In genomic region chr13:46150134-46150693, GRCh38 we compare ENCODE assay signal across 24 cellular contexts. TPM values are rescaled to one million over a fixed set of nuclear protein-coding genes. Genes with fewer than 3 reads are reported as not detected.
DNase-seq lines count a peak whose midpoint lies in the region; ATAC-seq and TF ChIP-seq lines count a peak whose summit lies in the region.
"Had no signal": no experiment of that assay in that cellular context is flagged by ENCODE, and none has a peak within 500 bp of the region (broad histone marks: within the 10 kb centered on the region; RNA-seq: fewer than 3 reads in every experiment).

No MANE protein-coding gene starts in this region.

- CTCF ChIA-PET in HEK293 (lab: Yijun Ruan, JAX): interaction anchor here (0.6 to 2.8 kb wide), 2 partner anchors 10 to 139 kb away, joined by 3 to 7 read pairs; no protein-coding TSS in a partner anchor

- no peak overlapping the region for H3K4me3 ChIP-seq in HEK293 (ENCODE audit: low read depth, low read length)
- H3K4me3 ChIP-seq: esophagus squamous epithelium, lung, PC-9, SJCRH30, tibial nerve had no signal

- H3K27me3 Mint-ChIP-seq in T-helper 1 cell treated with Interleukin-12 subunit alpha and Interleukin-12 subunit beta and Interleukin-4 antibody, amounts not matched to agents 30 μg/mL and 1 μg/mL, for 36 hours (ENCODE audit: low read depth): no peaks in the 10 kb centered on the region
- no peaks in the 10 kb centered on the region for H3K27me3 Mint-ChIP-seq in activated T-helper 1 cell treated with anti-CD3 and anti-CD28 coated beads, Interleukin-12 subunit alpha, Interleukin-12 subunit beta, Interleukin-2, Interleukin-4 antibody, amounts not matched to agents 30 ng/mL and 10 ng/mL and 1 ng/mL, durations not matched to agents 14 hours and 24 hours and 36 hours (ENCODE audit: insufficient read depth)
- no peaks in the 10 kb centered on the region for H3K27me3 Mint-ChIP-seq in naive thymus-derived CD8-positive, alpha-beta T cell
- no peaks in the 10 kb centered on the region for H3K27me3 Mint-ChIP-seq in glutamatergic neuron (ENCODE audit: unreplicated experiment)

- peaks cover 25% of the 10 kb centered on the region for H3K4me1 Mint-ChIP-seq in T-helper 1 cell treated with Interleukin-12 subunit alpha and Interleukin-12 subunit beta and Interleukin-4 antibody, amounts not matched to agents 30 μg/mL and 1 μg/mL, for 36 hours (ENCODE audit: low read depth)
- H3K4me1 Mint-ChIP-seq in activated T-helper 1 cell treated with anti-CD3 and anti-CD28 coated beads, Interleukin-12 subunit alpha, Interleukin-12 subunit beta, Interleukin-2, Interleukin-4 antibody, amounts not matched to agents 30 ng/mL and 10 ng/mL and 1 ng/mL, durations not matched to agents 14 hours and 24 hours and 36 hours (ENCODE audit: low read depth): peaks cover 46% of the 10 kb centered on the region
- peaks cover 19 to 42% (median 26%) of the 10 kb centered on the region in 4 donors for H3K4me1 Mint-ChIP-seq in naive thymus-derived CD8-positive, alpha-beta T cell
- peaks cover 7% of the 10 kb centered on the region for H3K4me1 Mint-ChIP-seq in glutamatergic neuron (ENCODE audit: low read depth, unreplicated experiment)

- H3K9me3 ChIP-seq in HEK293 (ENCODE audit: control insufficient read depth, insufficient read depth, low read depth, low read length): no peaks in the 10 kb centered on the region
- H3K9me3 ChIP-seq: esophagus squamous epithelium, SJCRH30, tibial nerve had no signal

- H3K4me1 ChIP-seq in HEK293 (ENCODE audit: control insufficient read depth, insufficient read depth, low read length): no peaks in the 10 kb centered on the region
- H3K4me1 ChIP-seq: esophagus squamous epithelium, SJCRH30 had no signal

- no peak for DNase-seq in T-helper 1 cell
- no peak for DNase-seq in activated T-helper 1 cell treated with anti-CD3 and anti-CD28 coated beads, Interleukin-12 subunit alpha, Interleukin-12 subunit beta, Interleukin-2, Interleukin-4 antibody, amounts not matched to agents 30 ng/mL and 10 ng/mL and 1 ng/mL, durations not matched to agents 14 hours and 24 hours and 36 hours (ENCODE audit: low spot score)
- no peak for DNase-seq in naive thymus-derived CD8-positive, alpha-beta T cell
- DNase-seq in glutamatergic neuron: no peak
- DNase-seq in DMS53 treated with DMSO at 0.1 percent for 48 hours (lab: John Stamatoyannopoulos, UW; ENCODE audit: unreplicated experiment): no peak
- DNase-seq: esophagus squamous epithelium, head of caudate nucleus, NCI-H1092, NCI-H2107, NCI-H526 treated with DMSO at 0.1 percent for 48 hours, nephron progenitor cell, PC-9, SJCRH30 had no signal

- ATAC-seq in naive thymus-derived CD8-positive, alpha-beta T cell: no peak
- ATAC-seq in GM18502 (IDR thresholded peaks at IDR 0.05; ENCODE audit: poor library complexity, unreplicated experiment): no peak
- ATAC-seq: HCT116 had no signal

- POLR2A ChIA-PET in HEK293 (lab: Yijun Ruan, JAX): no interaction called here
- POLR2A ChIA-PET in naive thymus-derived CD8-positive, alpha-beta T cell (lab: Charles Lee): interaction anchor here (0.6 to 1.2 kb wide), 2 partner anchors 170 to 172 kb away, joined by 3 to 7 read pairs; no protein-coding TSS in a partner anchor

- H3K36me3 Mint-ChIP-seq in T-helper 1 cell treated with Interleukin-12 subunit alpha and Interleukin-12 subunit beta and Interleukin-4 antibody, amounts not matched to agents 30 μg/mL and 1 μg/mL, for 36 hours (ENCODE audit: low read depth): peaks cover 72% of the 10 kb centered on the region
- H3K36me3 Mint-ChIP-seq in activated T-helper 1 cell treated with anti-CD3 and anti-CD28 coated beads, Interleukin-12 subunit alpha, Interleukin-12 subunit beta, Interleukin-2, Interleukin-4 antibody, amounts not matched to agents 30 ng/mL and 10 ng/mL and 1 ng/mL, durations not matched to agents 14 hours and 24 hours and 36 hours (ENCODE audit: low read depth): peaks cover 67% of the 10 kb centered on the region
- H3K36me3 Mint-ChIP-seq in naive thymus-derived CD8-positive, alpha-beta T cell: peaks cover 13 to 93% (median 29%) of the 10 kb centered on the region in 3 donors
- H3K36me3 Mint-ChIP-seq in glutamatergic neuron (ENCODE audit: unreplicated experiment): no peaks in the 10 kb centered on the region

- intact Hi-C loops in activated T-helper 1 cell treated with anti-CD3 and anti-CD28 coated beads, Interleukin-12 subunit alpha, Interleukin-12 subunit beta, Interleukin-2, Interleukin-4 antibody, amounts not matched to agents 30 ng/mL and 10 ng/mL and 1 ng/mL, durations not matched to agents 14 hours and 24 hours and 36 hours (cut with micrococcal nuclease): loop anchor here (1.0 kb wide), 1 partner anchor 9 kb away; no protein-coding TSS in a partner anchor

- TF ChIP-seq CTCF in HEK293 (tag by site-specific recombination; IDR thresholded peaks at IDR 0.05) (no peak), glutamatergic neuron (IDR thresholded peaks at IDR 0.05; ENCODE audit: partially characterized antibody, unreplicated experiment) (no peak)

- H3K9me3 Mint-ChIP-seq in T-helper 1 cell treated with Interleukin-12 subunit alpha and Interleukin-12 subunit beta and Interleukin-4 antibody, amounts not matched to agents 30 μg/mL and 1 μg/mL, for 36 hours: no peaks in the 10 kb centered on the region
- no peaks in the 10 kb centered on the region for H3K9me3 Mint-ChIP-seq in activated T-helper 1 cell treated with anti-CD3 and anti-CD28 coated beads, Interleukin-12 subunit alpha, Interleukin-12 subunit beta, Interleukin-2, Interleukin-4 antibody, amounts not matched to agents 30 ng/mL and 10 ng/mL and 1 ng/mL, durations not matched to agents 14 hours and 24 hours and 36 hours
- no peaks in the 10 kb centered on the region for H3K9me3 Mint-ChIP-seq in naive thymus-derived CD8-positive, alpha-beta T cell
- no peaks in the 10 kb centered on the region for H3K9me3 Mint-ChIP-seq in glutamatergic neuron (ENCODE audit: unreplicated experiment)
- H3K9me3 Mint-ChIP-seq: nephron progenitor cell had no signal

- H3K36me3 ChIP-seq in HEK293 (ENCODE audit: control insufficient read depth in 2 of 2, insufficient read depth in 1 of 2, low read length in 2 of 2): peaks cover 0 to 82% of the 10 kb centered on the region in 2 experiments
- H3K36me3 ChIP-seq: esophagus squamous epithelium, SJCRH30 had no signal

- H3K27ac Mint-ChIP-seq in T-helper 1 cell treated with Interleukin-12 subunit alpha and Interleukin-12 subunit beta and Interleukin-4 antibody, amounts not matched to agents 30 μg/mL and 1 μg/mL, for 36 hours: peak overlapping the region; percentile 12
- H3K27ac Mint-ChIP-seq in activated T-helper 1 cell treated with anti-CD3 and anti-CD28 coated beads, Interleukin-12 subunit alpha, Interleukin-12 subunit beta, Interleukin-2, Interleukin-4 antibody, amounts not matched to agents 30 ng/mL and 10 ng/mL and 1 ng/mL, durations not matched to agents 14 hours and 24 hours and 36 hours: peak overlapping the region; percentile 83
- peak overlapping the region; percentile 70 to 94 (median 90) for H3K27ac Mint-ChIP-seq in naive thymus-derived CD8-positive, alpha-beta T cell
- H3K27ac Mint-ChIP-seq in glutamatergic neuron (ENCODE audit: unreplicated experiment): no peak overlapping the region
- H3K27ac Mint-ChIP-seq: nephron progenitor cell had no signal

- H3K27ac ChIP-seq in HEK293 (ENCODE audit: extremely low read depth, low read depth, low read length): no peak overlapping the region
- H3K27ac ChIP-seq: esophagus squamous epithelium, PC-9, SJCRH30, tibial nerve had no signal

- no peak overlapping the region for H3K4me3 Mint-ChIP-seq in T-helper 1 cell treated with Interleukin-12 subunit alpha and Interleukin-12 subunit beta and Interleukin-4 antibody, amounts not matched to agents 30 μg/mL and 1 μg/mL, for 36 hours
- no peak overlapping the region for H3K4me3 Mint-ChIP-seq in activated T-helper 1 cell treated with anti-CD3 and anti-CD28 coated beads, Interleukin-12 subunit alpha, Interleukin-12 subunit beta, Interleukin-2, Interleukin-4 antibody, amounts not matched to agents 30 ng/mL and 10 ng/mL and 1 ng/mL, durations not matched to agents 14 hours and 24 hours and 36 hours
- H3K4me3 Mint-ChIP-seq in naive thymus-derived CD8-positive, alpha-beta T cell: no peak overlapping the region
- no peak overlapping the region for H3K4me3 Mint-ChIP-seq in glutamatergic neuron (ENCODE audit: unreplicated experiment)
- H3K4me3 Mint-ChIP-seq: nephron progenitor cell had no signal

TF ChIP-seq in HEK293, 187 proteins besides CTCF, POLR2A, EP300 and RAD21:
- TF ChIP-seq PRDM1 (tag by site-specific recombination; IDR thresholded peaks at IDR 0.05) (peak; percentile 95), ZNF501 (tag by site-specific recombination; IDR thresholded peaks at IDR 0.05) (no peak)

RNA-seq across cellular contexts. Expression of gene LCP1, which starts 31.8 kb away (rescaled TPM):
- 758 and 774 TPM in 2 replicates for total RNA-seq in activated T-helper 1 cell treated with anti-CD3 and anti-CD28 coated beads, Interleukin-12 subunit alpha, Interleukin-12 subunit beta, Interleukin-2, Interleukin-4 antibody, amounts not matched to agents 30 ng/mL and 10 ng/mL and 1 ng/mL, durations not matched to agents 14 hours and 24 hours and 36 hours
- 100 to 1,000 TPM; 391 to 409 TPM for total RNA-seq in naive thymus-derived CD8-positive, alpha-beta T cell
- 1,000 to 10,000 TPM in 1 of 3 donors, 100 to 1,000 TPM in 2; 834 to 1,034 (median 852) TPM for polyA plus RNA-seq in naive thymus-derived CD8-positive, alpha-beta T cell
- 0.71 TPM for total RNA-seq in glutamatergic neuron (ENCODE audit: unreplicated experiment)
- total RNA-seq: HT-29, SJCRH30 had no signal

RNA-seq across cellular contexts. Expression of gene CPB2, which starts 45.4 kb away (rescaled TPM):
- not detected in 2 replicates for total RNA-seq in activated T-helper 1 cell treated with anti-CD3 and anti-CD28 coated beads, Interleukin-12 subunit alpha, Interleukin-12 subunit beta, Interleukin-2, Interleukin-4 antibody, amounts not matched to agents 30 ng/mL and 10 ng/mL and 1 ng/mL, durations not matched to agents 14 hours and 24 hours and 36 hours
- not detected for total RNA-seq in naive thymus-derived CD8-positive, alpha-beta T cell
- under 1 TPM in 1 of 3 donors, not detected in 2; 0.12 TPM for polyA plus RNA-seq in naive thymus-derived CD8-positive, alpha-beta T cell
- not detected for total RNA-seq in glutamatergic neuron (ENCODE audit: unreplicated experiment)
- total RNA-seq: A172; activated CD8-positive, alpha-beta memory T cell treated with anti-CD3 and anti-CD28 coated beads for 36 hours; Daoy; esophagus squamous epithelium; HT-29; PC-9; pulmonary artery endothelial cell; SJCRH30; tibial nerve had no signal

Comparison
In these comparisons a context has a peak if more than half of its experiments do, and no peak if none do; other contexts are left out.
1. RNA of gene LCP1, which starts 31.8 kb away (total RNA-seq): 758 to 774 TPM in activated T-helper 1 cell treated with anti-CD3 and anti-CD28 coated beads, Interleukin-12 subunit alpha, Interleukin-12 subunit beta, Interleukin-2, Interleukin-4 antibody, amounts not matched to agents 30 ng/mL and 10 ng/mL and 1 ng/mL, durations not matched to agents 14 hours and 24 hours and 36 hours and 391 to 409 TPM in naive thymus-derived CD8-positive, alpha-beta T cell; 0.71 TPM in glutamatergic neuron (single experiment); every median in the first group is over 100 times any median in the second.